8 cellular contexts compared by ENCODE assay signal in genomic region chr2:121736462-121737336, GRCh38. TPM values are rescaled to one million over a fixed set of nuclear protein-coding genes. Genes with fewer than 3 reads are reported as not detected.
A peak's percentile ranks its signal among the peaks of the same experiment; 100 is the strongest.
DNase-seq lines count a peak whose midpoint lies in the region; ATAC-seq and TF ChIP-seq lines count a peak whose summit lies in the region.

NIFK (minus strand) TSS chr2:121736875; CDS start chr2:121736850, 25 bp downstream.

- POLR2A ChIA-PET in BJ (lab: Charles Lee), result interaction anchor here (0.7 to 1.4 kb wide), 3 partner anchors 9 to 205 kb away, joined by 11 to 29 read pairs (median 17); partner anchors contain the start of gene RNU4ATAC

- ATAC-seq in GM19324 (IDR thresholded peaks at IDR 0.05; ENCODE audit: low FRiP score, unreplicated experiment) (peak; percentile 92), HG03460 (IDR thresholded peaks at IDR 0.05; ENCODE audit: unreplicated experiment) (peak; percentile 93)

- H3K4me3 ChIP-seq in BJ (ENCODE audit: low read depth, low read length) (peak within 1 kb of the TSS; percentile 87), choroid plexus epithelial cell (ENCODE audit: low read depth, low read length) (peak within 1 kb of the TSS; percentile 97)

- TF ChIP-seq CTCF in BJ (IDR thresholded peaks at IDR 0.05; ENCODE audit: insufficient read depth, low read depth, low read length) (no peak), choroid plexus epithelial cell (conservative IDR thresholded peaks at IDR 0.05; ENCODE audit: low read depth, low read length) (no peak)

- peaks cover 3% of the 10 kb centered on the region; the same call in 1 of the 2 replicates for H3K36me3 ChIP-seq in BJ (ENCODE audit: control insufficient read depth, insufficient read depth, low read length)

- H3K27me3 ChIP-seq in BJ (ENCODE audit: control insufficient read depth, insufficient read depth, low read length), result no peaks in the 10 kb centered on the region; the same call in 1 of the 2 replicates

- CTCF ChIA-PET in BJ (lab: Yijun Ruan, JAX), result interaction anchor here (0.6 to 1.3 kb wide), 4 partner anchors 10 to 206 kb away, joined by 3 to 4 read pairs (median 4); partner anchors contain the start of genes CLASP1 and RNU4ATAC

- peak; percentile 82 for DNase-seq in BJ (ENCODE audit: low read depth)
- peak; percentile 79 for DNase-seq in NCI-H524 treated with DMSO at 0.1 percent for 48 hours (lab: John Stamatoyannopoulos, UW)
- peak; percentile 100 for DNase-seq in activated CD4-positive, alpha-beta T cell treated with anti-CD3 and anti-CD28 coated beads for 4 hours
- DNase-seq in choroid plexus epithelial cell (ENCODE audit: low read depth), result peak; percentile 98
- DNase-seq in kidney glomerular epithelial cell (lab: John Stamatoyannopoulos, UW), result peak; percentile 91
- DNase-seq in stimulated activated CD4-positive, alpha-beta T cell treated with anti-CD3 and anti-CD28 coated beads, Interleukin-15, amount 100 ng/mL, for 48 hours (ENCODE audit: low read depth in 2 of 2), result peak; percentile 100

RNA-seq across cellular contexts. Expression of gene NIFK, which starts in this region (rescaled TPM):
- 12.4 and 29.1 TPM in 2 replicates for polyA plus RNA-seq in BJ (2011; rRNA removed)
- polyA minus RNA-seq in BJ (2011; rRNA and poly(A)+ RNA removed), result 5.2 and 9.6 TPM in 2 replicates

Comparison
In these comparisons a context has a peak if more than half of its experiments do, and no peak if none do; other contexts are left out.
1. Peak in every context shown above with its lines: DNase-seq, ATAC-seq and H3K4me3 ChIP-seq.